In the genomic region with DNA sequence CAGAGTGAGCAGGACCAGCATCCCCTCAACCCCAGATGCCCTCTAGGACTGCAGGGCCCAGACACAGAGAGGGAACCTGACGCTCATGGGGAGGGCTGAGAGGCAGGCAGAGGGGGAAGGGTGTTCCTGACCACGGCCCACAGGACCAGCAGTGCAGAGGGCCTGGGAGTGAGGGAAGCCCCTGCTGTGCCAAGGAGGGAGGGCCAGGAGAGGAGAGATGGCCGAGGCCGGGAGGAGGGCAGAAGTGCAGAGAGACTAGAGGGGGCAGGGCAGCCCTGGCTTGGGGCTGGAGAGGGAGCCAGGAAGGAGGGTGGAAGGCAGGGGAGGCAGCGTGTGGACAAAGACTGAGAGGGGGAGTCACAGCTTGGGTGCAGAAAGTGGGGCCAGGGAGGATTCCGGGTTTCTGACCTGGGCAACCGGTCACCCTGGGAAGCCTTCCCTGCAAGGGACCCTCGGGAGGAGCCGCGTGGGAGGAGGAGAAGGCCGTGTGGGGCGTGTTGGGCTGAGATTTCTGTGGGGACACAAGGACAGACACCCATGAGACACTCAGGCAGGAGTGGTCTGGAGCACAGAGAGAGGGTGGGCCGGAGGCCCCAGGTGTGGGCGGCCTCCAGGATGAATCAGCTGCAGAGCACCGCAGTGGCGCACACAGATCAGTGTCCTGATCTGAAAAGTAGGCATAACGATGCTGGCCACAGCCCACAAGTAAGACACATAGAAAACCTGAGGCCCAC, we compare ENCODE assay signal across 16 cellular contexts.
DNase-seq lines count a peak whose midpoint lies in the region; TF ChIP-seq lines count a peak whose summit lies in the region.
"Had no signal": no experiment of that assay in that cellular context is flagged by ENCODE, and none has a peak within 500 bp of the region (broad histone marks: within the 10 kb centered on the region; RNA-seq: fewer than 3 reads in every experiment).

No MANE protein-coding gene starts in this region.

- peaks cover 29% of the 10 kb centered on the region for H3K36me3 ChIP-seq in osteoblast (ENCODE audit: insufficient read depth, low read length)
- H3K36me3 ChIP-seq in vagina = no peaks in the 10 kb centered on the region

- H3K27me3 ChIP-seq in osteoblast (ENCODE audit: insufficient read depth, low read length) (no peaks in the 10 kb centered on the region), vagina (no peaks in the 10 kb centered on the region)

- H3K9me3 ChIP-seq in osteoblast (ENCODE audit: low read depth, low read length) (no peaks in the 10 kb centered on the region), vagina (no peaks in the 10 kb centered on the region)

- intact Hi-C loops in vagina (cut with DNase I) = no loop called here

- H3K79me2 ChIP-seq in osteoblast (ENCODE audit: insufficient read depth, low read length) = peaks cover 94% of the 10 kb centered on the region

- TF ChIP-seq CTCF in osteoblast (IDR thresholded peaks at IDR 0.05; ENCODE audit: extremely low read depth, low read depth, low read length) (no peak), vagina (IDR thresholded peaks at IDR 0.05) (no peak)

- peaks cover 68% of the 10 kb centered on the region for H4K20me1 ChIP-seq in osteoblast (ENCODE audit: insufficient read depth, low read length)

- H3K4me1 ChIP-seq in osteoblast (ENCODE audit: insufficient read depth, low read length) (peaks cover 5% of the 10 kb centered on the region), vagina (peaks cover 18% of the 10 kb centered on the region)

- no peak overlapping the region for H2AFZ ChIP-seq in osteoblast (ENCODE audit: low read length)

- no peak overlapping the region for H3K4me2 ChIP-seq in osteoblast (ENCODE audit: insufficient read depth, low read length)

- H3K4me3 ChIP-seq in osteoblast (ENCODE audit: insufficient read depth, low read length) (no peak overlapping the region), vagina (no peak overlapping the region)
- H3K4me3 ChIP-seq: K562 had no signal

- no peak for TF ChIP-seq POLR2A in vagina (IDR thresholded peaks at IDR 0.05)

- H3K27ac ChIP-seq in osteoblast (ENCODE audit: low read depth, low read length) (no peak overlapping the region), vagina (peak overlapping the region; percentile 53)
- H3K27ac ChIP-seq: C4-2B had no signal

- peak; percentile 58 for DNase-seq in activated effector memory CD4-positive, alpha-beta T cell treated with anti-CD3 and anti-CD28 coated beads, Interleukin-2, amount 50 U/mL, for 16 hours
- no peak for DNase-seq in activated effector memory CD4-positive, alpha-beta T cell treated with Interleukin-2 at 50 U/mL for 16 hours
- DNase-seq in islet precursor cell (peak; percentile 47), osteoblast (ENCODE audit: insufficient read length, low spot score, missing footprints) (peak; percentile 77), vagina (ENCODE audit: extremely low spot score in 2 of 2) (peak in 1 of 2 donors; percentile 74), AG08395 (ENCODE audit: low spot score) (no peak), SKM-1 treated with dmso at 0.1 percent for 144 hours (lab: John Stamatoyannopoulos, UW; ENCODE audit: unreplicated experiment) (no peak)
- no peak for DNase-seq in stimulated activated CD4-positive, alpha-beta T cell treated with anti-CD3 and anti-CD28 coated beads, Interleukin-15, amount 100 ng/mL, for 24 hours
- DNase-seq: activated CD4-positive, alpha-beta T cell treated with anti-CD3 and anti-CD28 coated beads, Interleukin-2, amount 50 U/mL, for 48 hours; amniotic stem cell; DMS153; NCI-H526 treated with DMSO at 0.1 percent for 48 hours; PC-3; SW 1271 had no signal

Comparison
In these comparisons a context has a peak if more than half of its experiments do, and no peak if none do; other contexts are left out.
1. DNase-seq: peak in activated effector memory CD4-positive, alpha-beta T cell treated with anti-CD3 and anti-CD28 coated beads, Interleukin-2, amount 50 U/mL, for 16 hours (single experiment), islet precursor cell (single experiment) and osteoblast (single experiment); none in activated effector memory CD4-positive, alpha-beta T cell treated with Interleukin-2 at 50 U/mL for 16 hours (single experiment), AG08395 (single experiment), SKM-1 treated with dmso at 0.1 percent for 144 hours (single experiment) and stimulated activated CD4-positive, alpha-beta T cell treated with anti-CD3 and anti-CD28 coated beads, Interleukin-15, amount 100 ng/mL, for 24 hours (single experiment).